In the genomic region with DNA sequence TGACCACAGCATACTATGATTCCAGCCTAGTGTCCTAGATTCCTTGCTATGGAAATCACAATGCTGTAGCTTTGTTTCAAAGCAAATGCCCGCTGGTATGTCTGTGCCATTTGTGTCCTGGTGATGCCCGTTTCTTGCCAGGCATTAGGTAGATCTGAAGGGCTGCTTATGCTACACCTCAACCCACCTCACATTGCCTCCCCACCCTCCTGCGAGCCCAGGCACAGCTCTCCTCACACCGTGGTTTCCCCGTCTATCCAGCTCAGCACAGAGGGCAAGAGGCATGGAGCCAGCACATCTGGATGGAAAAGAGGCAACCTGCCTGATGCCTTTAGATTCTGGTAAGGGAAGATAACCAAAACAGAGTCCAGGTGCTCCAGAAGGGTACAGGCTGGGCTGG, we compare ENCODE assay signal across 5 cellular contexts.
"Had no signal": no experiment of that assay in that cellular context is flagged by ENCODE, and none has a peak within 500 bp of the region (broad histone marks: within the 10 kb centered on the region; RNA-seq: fewer than 3 reads in every experiment).

No MANE protein-coding gene starts in this region.

- H3K4me3 ChIP-seq: GM23338, K562 had no signal

- DNase-seq: H9, HCEC 1CT, IMR-90 had no signal

- H3K9me3 Mint-ChIP-seq: GM23338, H9 had no signal

- H3K27ac Mint-ChIP-seq: GM23338 had no signal

- H3K4me3 Mint-ChIP-seq: GM23338, H9 had no signal
